In the genomic region with DNA sequence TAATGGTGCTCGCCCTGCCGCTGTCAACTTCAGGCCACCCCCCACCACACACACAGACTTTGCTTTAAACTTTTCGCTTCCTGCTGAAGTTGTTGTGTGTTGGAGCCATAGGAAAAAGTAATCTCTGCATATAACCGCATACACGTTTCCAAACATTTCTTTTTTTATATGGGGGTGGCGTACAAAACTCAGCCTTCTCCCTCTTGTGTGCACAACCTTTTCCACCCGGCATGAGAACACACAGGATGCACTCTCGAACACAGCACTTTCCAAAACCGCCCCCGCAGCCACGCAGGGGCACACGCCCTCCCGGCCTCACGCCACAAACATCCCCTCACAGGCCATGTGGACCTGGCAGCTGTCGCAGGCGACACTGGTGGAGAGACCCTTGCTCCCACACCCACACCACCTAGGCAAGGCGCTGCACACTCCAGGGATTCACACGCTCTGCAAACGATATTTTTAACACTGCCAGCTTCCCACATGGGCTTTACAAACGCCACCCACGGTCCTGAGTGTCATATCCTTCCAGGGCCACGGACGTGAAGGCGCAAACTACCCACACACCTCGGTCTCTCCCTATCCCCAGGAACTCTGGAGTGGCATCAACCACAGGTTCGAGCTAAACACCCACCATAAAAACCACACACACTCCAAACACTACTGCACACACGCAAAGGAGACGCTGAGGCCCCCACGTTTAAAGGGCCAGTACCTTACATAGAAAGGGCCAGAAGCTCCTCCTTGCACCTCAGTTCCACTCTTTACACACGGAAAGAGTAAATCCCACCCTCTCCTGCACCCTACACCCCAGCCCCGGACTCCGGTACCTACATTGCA, we compare ENCODE assay signal across 8 cellular contexts. TPM values are rescaled to one million over a fixed set of nuclear protein-coding genes. Genes with fewer than 3 reads are reported as not detected.
DNase-seq lines count a peak whose midpoint lies in the region; ATAC-seq, FAIRE-seq and TF ChIP-seq lines count a peak whose summit lies in the region.

No MANE protein-coding gene starts in this region.

- H4K8ac ChIP-seq in trophoblast cell (ENCODE audit: low read depth, low read length), result no peak overlapping the region

- H2BK12ac ChIP-seq in trophoblast cell (ENCODE audit: low read length), result no peak overlapping the region

- H3K27ac ChIP-seq in trophoblast cell (ENCODE audit: low read depth, low read length), result no peak overlapping the region

- H3K4me1 Mint-ChIP-seq in activated T-cell treated with anti-CD3 and anti-CD28 coated beads, Interleukin-2, amount 50 U/mL, for 24 hours (ENCODE audit: low read depth), result peaks cover 80% of the 10 kb centered on the region

- H3K9me3 ChIP-seq in trophoblast cell (ENCODE audit: insufficient read depth, low read depth, low read length), result peaks cover 2% of the 10 kb centered on the region

- ATAC-seq in GM21529 (IDR thresholded peaks at IDR 0.05; ENCODE audit: unreplicated experiment), result no peak

- peak overlapping the region; percentile 89 for H3K4me3 Mint-ChIP-seq in activated T-cell treated with anti-CD3 and anti-CD28 coated beads, Interleukin-2, amount 50 U/mL, for 24 hours

- H3K4ac ChIP-seq in trophoblast cell (ENCODE audit: low read depth, low read length), result no peak overlapping the region

- no peak overlapping the region for H2AK5ac ChIP-seq in trophoblast cell (ENCODE audit: low read length)

- peaks cover 8% of the 10 kb centered on the region in 2 experiments for H3K36me3 ChIP-seq in trophoblast cell (ENCODE audit: control insufficient read depth in 1 of 2, insufficient read depth in 2 of 2, low read length in 2 of 2)

- no peak overlapping the region for H3K23ac ChIP-seq in trophoblast cell (ENCODE audit: low read length)

- no peak overlapping the region for H2BK5ac ChIP-seq in trophoblast cell (ENCODE audit: low read depth, low read length, poor library complexity)

- H3K27me3 ChIP-seq in trophoblast cell (ENCODE audit: insufficient read depth, low read length), result peaks cover 2% of the 10 kb centered on the region

- peaks cover 4% of the 10 kb centered on the region for H3K79me2 ChIP-seq in trophoblast cell (ENCODE audit: control insufficient read depth, insufficient read depth, low read length, poor library complexity)

- no peaks in the 10 kb centered on the region for H3K27me3 Mint-ChIP-seq in activated T-cell treated with anti-CD3 and anti-CD28 coated beads, Interleukin-2, amount 50 U/mL, for 24 hours

- peaks cover 27% of the 10 kb centered on the region for H3K79me1 ChIP-seq in trophoblast cell (ENCODE audit: low read length)

- no peak overlapping the region for H2BK120ac ChIP-seq in trophoblast cell (ENCODE audit: insufficient read depth, low read length, poor library complexity)

- H3K36me3 Mint-ChIP-seq in activated T-cell treated with anti-CD3 and anti-CD28 coated beads, Interleukin-2, amount 50 U/mL, for 24 hours (ENCODE audit: low read depth), result peaks cover 31% of the 10 kb centered on the region

- H3K9me3 Mint-ChIP-seq in activated T-cell treated with anti-CD3 and anti-CD28 coated beads, Interleukin-2, amount 50 U/mL, for 24 hours, result no peaks in the 10 kb centered on the region

- H3K4me3 ChIP-seq in Jurkat, Clone E6-1 (ENCODE audit: low read length), result peak overlapping the region; percentile 76
- H3K4me3 ChIP-seq in trophoblast cell (ENCODE audit: low read depth, low read length), result peak overlapping the region; percentile 65

- peak overlapping the region; percentile 55 for H3K9ac ChIP-seq in trophoblast cell (ENCODE audit: low read length)

- peak overlapping the region; percentile 30 for H4K91ac ChIP-seq in trophoblast cell (ENCODE audit: low read depth, low read length)

- no CpG with 5 or more reads among the region's 32 CpGs for WGBS in trophoblast cell (ENCODE audit: extremely low coverage, insufficient coverage, insufficient read length)

- H4K12ac ChIP-seq in trophoblast cell (ENCODE audit: low read depth, low read length), result no peak overlapping the region

- peak overlapping the region; percentile 4 for H3K18ac ChIP-seq in trophoblast cell (ENCODE audit: low read length)

- H2AFZ ChIP-seq in trophoblast cell (ENCODE audit: insufficient read depth, low read length, poor library complexity), result no peak overlapping the region

- no peak for TF ChIP-seq POLR2A in GM12891 (IDR thresholded peaks at IDR 0.05; ENCODE audit: low read depth, low read length)

- H3K4me1 ChIP-seq in trophoblast cell (ENCODE audit: control insufficient read depth in 1 of 2, insufficient read depth in 2 of 2, low read length in 2 of 2), result peaks cover 27 to 42% of the 10 kb centered on the region in 2 experiments

- DNase-seq in GM12891 (ENCODE audit: insufficient read length, low spot score) (peak; percentile 60), fibroblast of peridontal ligament (ENCODE audit: extremely low read depth) (peak; percentile 46), trophoblast cell (no peak), OCI-M2 (lab: John Stamatoyannopoulos, UW; ENCODE audit: unreplicated experiment) (no peak), DMS79 treated with DMSO at 0.1 percent for 48 hours (lab: John Stamatoyannopoulos, UW) (no peak)
- no peak for DNase-seq in Jurkat, Clone E6-1 (ENCODE audit: low read depth, low spot score)
- DNase-seq in activated T-cell treated with anti-CD3 and anti-CD28 coated beads, Interleukin-2, amount 50 U/mL, for 24 hours, result peak; percentile 84

- H3K4me2 ChIP-seq in trophoblast cell (ENCODE audit: low read length), result peak overlapping the region; percentile 98

- FAIRE-seq in GM12891 (lab: Jason Lieb, UNC), result peak; percentile 80

- peak overlapping the region; percentile 96 for H3K27ac Mint-ChIP-seq in activated T-cell treated with anti-CD3 and anti-CD28 coated beads, Interleukin-2, amount 50 U/mL, for 24 hours

- H3K14ac ChIP-seq in trophoblast cell (ENCODE audit: low read length), result peak overlapping the region; percentile 24

TF ChIP-seq in GM12891, 5 proteins besides CTCF, POLR2A, EP300 and RAD21:
- TF ChIP-seq SPI1 (IDR thresholded peaks at IDR 0.05; ENCODE audit: low read depth, low read length), result no peak
- TF ChIP-seq PAX5 (IDR thresholded peaks at IDR 0.05; ENCODE audit: insufficient read depth, low read length, severe bottlenecking), result no peak
- no peak for TF ChIP-seq TAF1 (IDR thresholded peaks at IDR 0.05; ENCODE audit: low read depth, low read length)
- no peak for TF ChIP-seq POLR2AphosphoS5 (IDR thresholded peaks at IDR 0.05; ENCODE audit: low read depth, low read length)
- no peak for TF ChIP-seq POU2F2 (IDR thresholded peaks at IDR 0.05; ENCODE audit: low read depth, low read length)

RNA-seq across cellular contexts. Expression of gene ITGB7, which starts 12.3 kb away (rescaled TPM):
- polyA plus RNA-seq in GM12891 (2012; ENCODE audit: low read depth, missing spikeins), result 154 TPM
- 7.0 TPM for polyA plus RNA-seq in Jurkat, Clone E6-1 (2012; ENCODE audit: insufficient read depth, insufficient read length)
- polyA plus RNA-seq in trophoblast cell (2013), result 0.11 and 0.12 TPM in 2 replicates

RNA-seq across cellular contexts. Expression of gene RARG, which starts 12.7 kb away (rescaled TPM):
- 4.0 TPM for polyA plus RNA-seq in GM12891 (2012; ENCODE audit: low read depth, missing spikeins)
- polyA plus RNA-seq in Jurkat, Clone E6-1 (2012; ENCODE audit: insufficient read depth, insufficient read length), result 8.4 TPM
- polyA plus RNA-seq in trophoblast cell (2013), result 9.8 and 10.0 TPM in 2 replicates

RNA-seq across cellular contexts. Expression of gene CSAD, which starts 38.6 kb away (rescaled TPM):
- polyA plus RNA-seq in GM12891 (2012; ENCODE audit: low read depth, missing spikeins), result 8.6 TPM
- polyA plus RNA-seq in Jurkat, Clone E6-1 (2012; ENCODE audit: insufficient read depth, insufficient read length), result 13.0 TPM
- 8.8 and 9.2 TPM in 2 replicates for polyA plus RNA-seq in trophoblast cell (2013)

RNA-seq across cellular contexts. Expression of gene ZNF740, which starts 38.8 kb away (rescaled TPM):
- 10.6 TPM for polyA plus RNA-seq in GM12891 (2012; ENCODE audit: low read depth, missing spikeins)
- 37.8 TPM for polyA plus RNA-seq in Jurkat, Clone E6-1 (2012; ENCODE audit: insufficient read depth, insufficient read length)
- polyA plus RNA-seq in trophoblast cell (2013), result 7.0 and 7.6 TPM in 2 replicates

RNA-seq across cellular contexts. Expression of gene ESPL1, which starts 48.8 kb away (rescaled TPM):
- 11.6 TPM for polyA plus RNA-seq in GM12891 (2012; ENCODE audit: low read depth, missing spikeins)
- 29.7 TPM for polyA plus RNA-seq in Jurkat, Clone E6-1 (2012; ENCODE audit: insufficient read depth, insufficient read length)
- 12.8 and 13.8 TPM in 2 replicates for polyA plus RNA-seq in trophoblast cell (2013)

Comparison
In these comparisons a context has a peak if more than half of its experiments do, and no peak if none do; other contexts are left out.
1. DNase-seq: peak in GM12891 (single experiment), activated T-cell treated with anti-CD3 and anti-CD28 coated beads, Interleukin-2, amount 50 U/mL, for 24 hours (single experiment) and fibroblast of peridontal ligament (single experiment); none in Jurkat, Clone E6-1 (single experiment), trophoblast cell (0 of 2), OCI-M2 (single experiment) and DMS79 treated with DMSO at 0.1 percent for 48 hours (single experiment).